In genomic region chr4:41160856-41161255, GRCh38 we compare ENCODE assay signal across 1 cellular context.
TF ChIP-seq lines count a peak whose summit lies in the region.

No MANE protein-coding gene starts in this region.

TF ChIP-seq in GM12891, 5 proteins besides CTCF, POLR2A, EP300 and RAD21:
- TF ChIP-seq SPI1 (IDR thresholded peaks at IDR 0.05; ENCODE audit: low read depth, low read length): no peak
- no peak for TF ChIP-seq TAF1 (IDR thresholded peaks at IDR 0.05; ENCODE audit: low read depth, low read length)
- no peak for TF ChIP-seq POU2F2 (IDR thresholded peaks at IDR 0.05; ENCODE audit: low read depth, low read length)
- no peak for TF ChIP-seq PAX5 (IDR thresholded peaks at IDR 0.05; ENCODE audit: insufficient read depth, low read length, severe bottlenecking)
- TF ChIP-seq POLR2AphosphoS5 (IDR thresholded peaks at IDR 0.05; ENCODE audit: low read depth, low read length): no peak
